Comparison of ENCODE assay signal across 8 cellular contexts in genomic region chr2:72145658-72146329, GRCh38. TPM values are rescaled to one million over a fixed set of nuclear protein-coding genes. Genes with fewer than 3 reads are reported as not detected.
A peak's percentile ranks its signal among the peaks of the same experiment; 100 is the strongest.
DNase-seq lines count a peak whose midpoint lies in the region; ATAC-seq and TF ChIP-seq lines count a peak whose summit lies in the region.

No MANE protein-coding gene starts in this region.

- peaks cover 19% of the 10 kb centered on the region for H3K27me3 ChIP-seq in CD4-positive, CD25-positive, alpha-beta regulatory T cell (ENCODE audit: control insufficient read depth, insufficient read depth, low read length)
- H3K27me3 ChIP-seq in Peyer's patch = peaks cover 0 to 53% of the 10 kb centered on the region in 2 donors

- peaks cover 0 to 50% (median 20%) of the 10 kb centered on the region in 4 donors for H3K4me1 Mint-ChIP-seq in CD4-positive, CD25-positive, alpha-beta regulatory T cell
- H3K4me1 Mint-ChIP-seq in neural crest cell = peaks cover 53% of the 10 kb centered on the region

- TF ChIP-seq CTCF in Peyer's patch (IDR thresholded peaks at IDR 0.05) = no peak
- TF ChIP-seq CTCF in epithelial cell of esophagus (IDR thresholded peaks at IDR 0.05; ENCODE audit: insufficient read depth, low read depth, low read length, missing control alignments) = no peak
- TF ChIP-seq CTCF in neural crest cell (conservative IDR thresholded peaks at IDR 0.05) = no peak
- TF ChIP-seq CTCF in omental fat pad (IDR thresholded peaks at IDR 0.05) = no peak

- no peaks in the 10 kb centered on the region for H3K36me3 Mint-ChIP-seq in CD4-positive, CD25-positive, alpha-beta regulatory T cell
- H3K36me3 Mint-ChIP-seq in neural crest cell (ENCODE audit: low read depth) = no peaks in the 10 kb centered on the region

- H3K27me3 Mint-ChIP-seq in CD4-positive, CD25-positive, alpha-beta regulatory T cell = peaks cover 70% of the 10 kb centered on the region
- peaks cover 90% of the 10 kb centered on the region for H3K27me3 Mint-ChIP-seq in neural crest cell (ENCODE audit: low read depth)

- H3K9me3 ChIP-seq in CD4-positive, CD25-positive, alpha-beta regulatory T cell (ENCODE audit: control insufficient read depth in 2 of 2, low read length in 2 of 2) = no peaks in the 10 kb centered on the region
- H3K9me3 ChIP-seq in Peyer's patch = no peaks in the 10 kb centered on the region

- H3K27ac ChIP-seq in CD4-positive, CD25-positive, alpha-beta regulatory T cell (ENCODE audit: insufficient read depth, low read length, poor library complexity, severe bottlenecking) = no peak overlapping the region
- peak overlapping the region in 2 of 4 donors; percentile 49 for H3K27ac ChIP-seq in Peyer's patch

- ATAC-seq in CD4-positive, CD25-positive, alpha-beta regulatory T cell (ENCODE audit: low read depth in 2 of 2) = no peak
- no peak for ATAC-seq in omental fat pad (ENCODE audit: low FRiP score)

- no peak overlapping the region for H3K27ac Mint-ChIP-seq in CD4-positive, CD25-positive, alpha-beta regulatory T cell
- no peak overlapping the region for H3K27ac Mint-ChIP-seq in neural crest cell (ENCODE audit: unreplicated experiment)

- no peak for DNase-seq in CD4-positive, CD25-positive, alpha-beta regulatory T cell
- peak; percentile 11 to 45 (median 37) for DNase-seq in Peyer's patch
- DNase-seq in epithelial cell of esophagus (ENCODE audit: low read depth) = no peak
- no peak for DNase-seq in neural crest cell (ENCODE audit: low read depth, low spot score)
- no peak for DNase-seq in glomerular visceral epithelial cell (ENCODE audit: extremely low spot score)
- no peak for DNase-seq in GM19240 (ENCODE audit: insufficient read length, low spot score)
- DNase-seq in omental fat pad (ENCODE audit: low spot score) = no peak
- no peak for DNase-seq in stimulated activated CD4-positive, alpha-beta T cell treated with anti-CD3 and anti-CD28 coated beads, Interleukin-15, amount 100 ng/mL, for 24 hours

- H3K36me3 ChIP-seq in CD4-positive, CD25-positive, alpha-beta regulatory T cell (ENCODE audit: control insufficient read depth, insufficient read depth, low read length) = no peaks in the 10 kb centered on the region
- H3K36me3 ChIP-seq in Peyer's patch = no peaks in the 10 kb centered on the region

- H3K9me3 Mint-ChIP-seq in CD4-positive, CD25-positive, alpha-beta regulatory T cell = peaks cover 0 to 4% (median 0%) of the 10 kb centered on the region in 7 donors
- no peaks in the 10 kb centered on the region for H3K9me3 Mint-ChIP-seq in neural crest cell

- no peak overlapping the region for H3K4me3 ChIP-seq in CD4-positive, CD25-positive, alpha-beta regulatory T cell (ENCODE audit: low read depth, low read length)
- peak overlapping the region in 3 of 4 donors; percentile 35 to 53 (median 48) for H3K4me3 ChIP-seq in Peyer's patch
- H3K4me3 ChIP-seq in epithelial cell of esophagus (ENCODE audit: low read length) = peak overlapping the region; percentile 44

- no peak for TF ChIP-seq POLR2A in Peyer's patch (IDR thresholded peaks at IDR 0.05)

- H3K4me3 Mint-ChIP-seq in CD4-positive, CD25-positive, alpha-beta regulatory T cell = peak overlapping the region in 3 of 4 donors; percentile 55 to 79 (median 76)
- peak overlapping the region; percentile 89 for H3K4me3 Mint-ChIP-seq in neural crest cell

- peaks cover 40% of the 10 kb centered on the region for H3K4me1 ChIP-seq in CD4-positive, CD25-positive, alpha-beta regulatory T cell (ENCODE audit: control insufficient read depth, insufficient read depth, low read length, poor library complexity, severe bottlenecking)
- peaks cover 4 to 83% (median 36%) of the 10 kb centered on the region in 4 donors for H3K4me1 ChIP-seq in Peyer's patch

RNA-seq across cellular contexts. Expression of gene CYP26B1, which starts 1.9 kb away (rescaled TPM):
- total RNA-seq in CD4-positive, CD25-positive, alpha-beta regulatory T cell = not detected
- not detected for polyA plus RNA-seq in CD4-positive, CD25-positive, alpha-beta regulatory T cell
- total RNA-seq in Peyer's patch (1 to 10 TPM; 1.9 to 8.3 (median 5.2) TPM), neural crest cell (15.4 and 16.4 TPM in 2 replicates), omental fat pad (10 to 100 TPM; 10.6 to 36.6 (median 18.8) TPM)

Comparison
In these comparisons a context has a peak if more than half of its experiments do, and no peak if none do; other contexts are left out.
1. DNase-seq: peak in Peyer's patch (3 of 3); none in CD4-positive, CD25-positive, alpha-beta regulatory T cell (0 of 3), epithelial cell of esophagus (single experiment), neural crest cell (single experiment), glomerular visceral epithelial cell (single experiment), GM19240 (single experiment), omental fat pad (single experiment) and stimulated activated CD4-positive, alpha-beta T cell treated with anti-CD3 and anti-CD28 coated beads, Interleukin-15, amount 100 ng/mL, for 24 hours (single experiment).